ENCODE assay signal across 11 cellular contexts in genomic region chr4:52869196-52869595, GRCh38. TPM values are rescaled to one million over a fixed set of nuclear protein-coding genes. Genes with fewer than 3 reads are reported as not detected.
A peak's percentile ranks its signal among the peaks of the same experiment; 100 is the strongest.
DNase-seq lines count a peak whose midpoint lies in the region; ATAC-seq, FAIRE-seq and TF ChIP-seq lines count a peak whose summit lies in the region.
"Had no signal": no experiment of that assay in that cellular context is flagged by ENCODE, and none has a peak within 500 bp of the region (broad histone marks: within the 10 kb centered on the region; RNA-seq: fewer than 3 reads in every experiment).

No MANE protein-coding gene starts in this region.

- DNase-seq in NCI-H1092 (lab: John Stamatoyannopoulos, UW) (peak; percentile 57), cardiac fibroblast (ENCODE audit: low read depth in 2 of 2) (peak; percentile 18 to 55), kidney (peak; percentile 91), thoracic aorta (ENCODE audit: low spot score) (peak; percentile 25), erythroblast (lab: John Stamatoyannopoulos, UW) (no peak), NCI-H748 (lab: John Stamatoyannopoulos, UW; ENCODE audit: unreplicated experiment) (no peak), tibial nerve (ENCODE audit: low spot score in 2 of 2) (no peak)
- DNase-seq: cortex of kidney, EL, SW 1271 had no signal

- 61 to 64% methylated on average over 12 of the region's 12 CpGs for WGBS in tibial nerve, 2 donors

- H3K4me3 ChIP-seq in cardiac fibroblast (replicated peaks in 1 of 2; ENCODE audit: low read depth in 2 of 2, low read length in 2 of 2) (no peak overlapping the region), kidney (ENCODE audit: low read length in 2 of 2) (no peak overlapping the region), thoracic aorta (peak overlapping the region; percentile 45), tibial nerve (no peak overlapping the region)

- TF ChIP-seq CTCF in cardiac fibroblast (IDR thresholded peaks at IDR 0.05; ENCODE audit: low read depth, low read length) = no peak
- TF ChIP-seq CTCF in kidney (IDR thresholded peaks at IDR 0.05; ENCODE audit: borderline replicate concordance, extremely low read depth, insufficient read depth) = no peak
- TF ChIP-seq CTCF in thoracic aorta (IDR thresholded peaks at IDR 0.05) = no peak
- TF ChIP-seq CTCF in tibial nerve (IDR thresholded peaks at IDR 0.05) = no peak

- no peaks in the 10 kb centered on the region for H3K9me3 ChIP-seq in kidney (ENCODE audit: control insufficient read depth in 1 of 2, low read length in 2 of 2)
- H3K9me3 ChIP-seq in thoracic aorta = no peaks in the 10 kb centered on the region
- H3K9me3 ChIP-seq in tibial nerve = no peaks in the 10 kb centered on the region

- no peak for ATAC-seq in thoracic aorta (ENCODE audit: insufficient number of reproducible peaks, low FRiP score, low read depth)
- no peak for ATAC-seq in GM18520 (IDR thresholded peaks at IDR 0.05; ENCODE audit: unreplicated experiment)

- H3K9ac ChIP-seq in kidney (ENCODE audit: low read length in 2 of 2) = no peak overlapping the region

- no peak for TF ChIP-seq EP300 in tibial nerve (IDR thresholded peaks at IDR 0.05)

- H3K27me3 ChIP-seq in thoracic aorta (replicated peaks; ENCODE audit: insufficient read depth) (no peaks in the 10 kb centered on the region), tibial nerve (no peaks in the 10 kb centered on the region)

- H3K27ac ChIP-seq in kidney (ENCODE audit: low read depth in 2 of 2, low read length in 2 of 2) (no peak overlapping the region), thoracic aorta (peak overlapping the region; percentile 65 to 71), tibial nerve (no peak overlapping the region)

- peaks cover 3 to 6% of the 10 kb centered on the region in 2 donors for H3K36me3 ChIP-seq in kidney (ENCODE audit: control insufficient read depth in 1 of 2, insufficient read depth in 2 of 2, low read length in 2 of 2)
- H3K36me3 ChIP-seq in thoracic aorta = peaks cover 3% of the 10 kb centered on the region
- peaks cover 0 to 10% (median 0%) of the 10 kb centered on the region in 3 donors for H3K36me3 ChIP-seq in tibial nerve

- TF ChIP-seq POLR2A in erythroblast (IDR thresholded peaks at IDR 0.05; ENCODE audit: low read length) (no peak), tibial nerve (IDR thresholded peaks at IDR 0.05) (no peak)

- intact Hi-C loops in kidney (cut with DNase I) = no loop called here

- no peak for FAIRE-seq in kidney (lab: Jason Lieb, UNC)

- H3K4me1 ChIP-seq in kidney (ENCODE audit: control insufficient read depth in 1 of 2, insufficient read depth in 1 of 2, low read depth in 1 of 2, low read length in 2 of 2) (peaks cover 0 to 16% of the 10 kb centered on the region in 2 donors), thoracic aorta (ENCODE audit: control insufficient read depth in 1 of 2, low read depth in 2 of 2) (peaks cover 27 to 60% of the 10 kb centered on the region in 2 donors), tibial nerve (peaks cover 0 to 12% (median 2%) of the 10 kb centered on the region in 4 donors)

RNA-seq across cellular contexts. Expression of gene RASL11B, which starts 7.1 kb away (rescaled TPM):
- total RNA-seq in kidney = 4.3 TPM
- 45.9 TPM for polyA plus RNA-seq in kidney (ENCODE audit: insufficient read depth, low read depth, low replicate concordance)
- 1 to 10 TPM; 5.0 to 5.4 TPM for total RNA-seq in thoracic aorta
- 1 to 10 TPM; 2.4 to 9.2 (median 6.5) TPM for total RNA-seq in tibial nerve

Comparison
In these comparisons a context has a peak if more than half of its experiments do, and no peak if none do; other contexts are left out.
1. DNase-seq: peak in NCI-H1092 (single experiment), cardiac fibroblast (2 of 2), kidney (single experiment) and thoracic aorta (single experiment); none in erythroblast (0 of 2), NCI-H748 (single experiment) and tibial nerve (0 of 2).
2. H3K27ac ChIP-seq: peak in thoracic aorta (2 of 2); none in kidney (0 of 2) and tibial nerve (0 of 4).